11 cellular contexts compared by ENCODE assay signal in the genomic region with DNA sequence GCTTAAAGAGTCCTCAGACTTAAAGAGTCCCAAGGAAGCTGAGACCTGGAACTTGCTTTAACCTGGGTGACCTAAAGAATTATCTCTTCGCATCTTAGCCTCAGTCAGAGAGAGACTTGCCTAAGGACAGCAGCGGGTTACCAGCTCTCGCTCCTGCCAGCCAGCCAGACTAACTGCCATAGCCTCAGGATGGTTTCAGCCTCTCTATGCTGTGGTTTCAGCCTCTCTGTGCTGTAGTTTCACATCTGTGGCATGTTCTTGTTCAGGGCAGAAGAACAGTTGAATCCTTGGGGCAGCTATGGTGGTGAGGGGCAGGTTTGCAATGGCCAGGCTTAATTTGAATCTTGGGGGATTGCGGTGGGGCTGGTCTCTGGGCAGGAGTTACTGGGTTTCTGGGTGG. TPM values are rescaled to one million over a fixed set of nuclear protein-coding genes. Genes with fewer than 3 reads are reported as not detected.
DNase-seq lines count a peak whose midpoint lies in the region; ATAC-seq, FAIRE-seq and TF ChIP-seq lines count a peak whose summit lies in the region.
"Had no signal": no experiment of that assay in that cellular context is flagged by ENCODE, and none has a peak within 500 bp of the region (broad histone marks: within the 10 kb centered on the region; RNA-seq: fewer than 3 reads in every experiment).

No MANE protein-coding gene starts in this region.

- H3K4me3 ChIP-seq in SK-N-MC, result no peak overlapping the region
- peak overlapping the region; percentile 96 for H3K4me3 ChIP-seq in epithelial cell of esophagus (ENCODE audit: low read length)
- peak overlapping the region; percentile 98 for H3K4me3 ChIP-seq in skeletal muscle satellite cell (ENCODE audit: low read length)
- H3K4me3 ChIP-seq: tibial artery had no signal

- 0 out of 2 replicates have a peak overlapping the region, but pooled peaks have one; percentile 21 for H3K27ac ChIP-seq in SK-N-MC

- peak; percentile 36 for FAIRE-seq in GM12892 (lab: Jason Lieb, UNC)
- FAIRE-seq: small intestine had no signal

- H3K36me3 ChIP-seq in SK-N-MC (ENCODE audit: insufficient read depth, low read length) (no peaks in the 10 kb centered on the region; the same call in 1 of the 2 replicates), skeletal muscle satellite cell (ENCODE audit: insufficient read depth, low read length) (peaks cover 32% of the 10 kb centered on the region)

- peaks cover 63% of the 10 kb centered on the region for H3K4me1 ChIP-seq in skeletal muscle satellite cell (ENCODE audit: control insufficient read depth, insufficient read depth, low read length)

- no peak for DNase-seq in GM12892 (ENCODE audit: insufficient read length)
- DNase-seq in SK-N-MC (ENCODE audit: low read depth, low spot score), result no peak
- no peak for DNase-seq in epithelial cell of esophagus (ENCODE audit: low read depth)
- no peak for DNase-seq in SIG-M5 treated with dmso at 0.1 percent for 504 hours (lab: John Stamatoyannopoulos, UW; ENCODE audit: unreplicated experiment)
- DNase-seq: NCI-H187 treated with DMSO at 0.1 percent for 48 hours, small intestine, tibial artery had no signal

- H3K9me3 ChIP-seq in SK-N-MC (ENCODE audit: low read depth, low read length), result no peaks in the 10 kb centered on the region
- H3K9me3 ChIP-seq in skeletal muscle satellite cell (replicated peaks; ENCODE audit: low read length), result no peaks in the 10 kb centered on the region
- H3K9me3 ChIP-seq: tibial artery had no signal

- no peak for ATAC-seq in GM19467 (IDR thresholded peaks at IDR 0.05; ENCODE audit: unreplicated experiment)
- no peak for ATAC-seq in HG03442 (IDR thresholded peaks at IDR 0.05; ENCODE audit: unreplicated experiment)
- ATAC-seq in GM21423 (IDR thresholded peaks at IDR 0.05; ENCODE audit: unreplicated experiment), result no peak

- H3K27me3 ChIP-seq in skeletal muscle satellite cell (ENCODE audit: control insufficient read depth, insufficient read depth, low read length), result no peaks in the 10 kb centered on the region
- H3K27me3 ChIP-seq: tibial artery had no signal

- H3K9ac ChIP-seq in SK-N-MC (ENCODE audit: insufficient read length), result no peak overlapping the region
- H3K9ac ChIP-seq in skeletal muscle satellite cell (ENCODE audit: low read depth, low read length), result peak overlapping the region; percentile 77

- no peak for TF ChIP-seq CTCF in epithelial cell of esophagus (IDR thresholded peaks at IDR 0.05; ENCODE audit: insufficient read depth, low read depth, low read length, missing control alignments)

- peak overlapping the region; percentile 97 for H3K4me2 ChIP-seq in skeletal muscle satellite cell (ENCODE audit: low read length)

- TF ChIP-seq POLR2A in GM12892 (IDR thresholded peaks at IDR 0.05; ENCODE audit: low read depth, low read length), result no peak

RNA-seq across cellular contexts. Expression of a gene that starts 2.3 kb away (rescaled TPM):
- 11.2 TPM for polyA plus RNA-seq in GM12892 (2012; ENCODE audit: missing spikeins)
- total RNA-seq in skeletal muscle satellite cell (2012; rRNA removed), result 40.3 and 51.8 TPM in 2 replicates

RNA-seq across cellular contexts. Expression of a gene that starts 6.3 kb away (rescaled TPM):
- polyA plus RNA-seq in GM12892 (2012; ENCODE audit: missing spikeins), result 17.9 TPM
- total RNA-seq in skeletal muscle satellite cell (2012; rRNA removed), result 1.3 and 2.0 TPM in 2 replicates

RNA-seq across cellular contexts. Expression of a gene that starts 33.9 kb away (rescaled TPM):
- 678 TPM for polyA plus RNA-seq in GM12892 (2012; ENCODE audit: missing spikeins)
- total RNA-seq in skeletal muscle satellite cell (2012; rRNA removed), result 147 and 206 TPM in 2 replicates

RNA-seq across cellular contexts. Expression of a gene that starts 34.2 kb away (rescaled TPM):
- 0.40 TPM for polyA plus RNA-seq in GM12892 (2012; ENCODE audit: missing spikeins)
- under 0.01 TPM in 1 of 2 replicates, not detected in the other for total RNA-seq in skeletal muscle satellite cell (2012; rRNA removed)

RNA-seq across cellular contexts. Expression of a gene that starts 55.1 kb away (rescaled TPM):
- polyA plus RNA-seq in GM12892 (2012; ENCODE audit: missing spikeins), result 30.6 TPM
- total RNA-seq in skeletal muscle satellite cell (2012; rRNA removed), result 32.3 and 34.5 TPM in 2 replicates
